Comparison of ENCODE assay signal across 1 cellular context in genomic region chr20:57167971-57168693, GRCh38.
TF ChIP-seq lines count a peak whose summit lies in the region.

No MANE protein-coding gene starts in this region.

TF ChIP-seq in GM23338, 12 proteins besides CTCF, POLR2A, EP300 and RAD21 (continued from another document):
- TF ChIP-seq REST (IDR thresholded peaks at IDR 0.05; ENCODE audit: unreplicated experiment) (no peak), NANOG (IDR thresholded peaks at IDR 0.05; ENCODE audit: borderline replicate concordance) (no peak), EZH2 (IDR thresholded peaks at IDR 0.05; ENCODE audit: low read depth, unreplicated experiment) (no peak), CREB1 (CRISPR knock-in tag; IDR thresholded peaks at IDR 0.05; ENCODE audit: low read depth) (no peak), POLR2AphosphoS5 (IDR thresholded peaks at IDR 0.05; ENCODE audit: low read depth) (no peak)
